1 cellular context compared by ENCODE assay signal in genomic region chr17:39687546-39688474, GRCh38.
TF ChIP-seq lines count a peak whose summit lies in the region.

Gene PGAP3, minus strand, starts transcription at chr17:39688057. Its CDS starts 43 bp downstream, at chr17:39688014.

TF ChIP-seq in K562, 482 proteins besides CTCF, POLR2A, EP300 and RAD21 (continued from another document and continues in another):
- TF ChIP-seq ZNF639 (CRISPR knock-in tag; conservative IDR thresholded peaks at IDR 0.05 in 1 of 2, IDR thresholded peaks at IDR 0.05 in 1 of 2) (peak in 1 of 2 experiments; percentile 98; a peak in 2 of 4 replicates), MNT (conservative IDR thresholded peaks at IDR 0.05) (peak; percentile 32 to 46; a peak in 2 of 4 replicates), PRPF4 (IDR thresholded peaks at IDR 0.05; ENCODE audit: insufficient read depth, low read depth, low read length, poor library complexity, severe bottlenecking) (no peak), CHD2 (IDR thresholded peaks at IDR 0.05; ENCODE audit: low read depth, low read length) (no peak), ZNF449 (CRISPR knock-in tag; IDR thresholded peaks at IDR 0.05) (no peak), ZBTB5 (IDR thresholded peaks at IDR 0.05) (no peak), SRSF1 (IDR thresholded peaks at IDR 0.05; ENCODE audit: low read depth, low read length) (no peak), THRAP3 (IDR thresholded peaks at IDR 0.05; ENCODE audit: borderline replicate concordance) (0 out of 2 replicates have a peak, but pooled peaks have one; percentile 20), ZNF830 (CRISPR knock-in tag; IDR thresholded peaks at IDR 0.05) (no peak), ZC3H8 (IDR thresholded peaks at IDR 0.05) (no peak), FOXJ3 (CRISPR knock-in tag; IDR thresholded peaks at IDR 0.05) (no peak), KAT7 (CRISPR knock-in tag; IDR thresholded peaks at IDR 0.05; ENCODE audit: borderline replicate concordance) (peak; percentile 38; the same call in 1 of the 2 replicates), ZZZ3 (IDR thresholded peaks at IDR 0.05) (no peak), ATF4 (CRISPR knock-in tag; IDR thresholded peaks at IDR 0.05) (no peak), CGGBP1 (CRISPR knock-in tag; IDR thresholded peaks at IDR 0.05) (no peak), NCOA4 (IDR thresholded peaks at IDR 0.05; ENCODE audit: partially characterized antibody) (no peak), ZNF318 (IDR thresholded peaks at IDR 0.05; ENCODE audit: borderline replicate concordance in 1 of 2, low read depth in 1 of 2) (no peak), HMGXB4 (CRISPR knock-in tag; IDR thresholded peaks at IDR 0.05) (no peak), DDX20 (tag; IDR thresholded peaks at IDR 0.05; ENCODE audit: low read depth) (no peak), RBM34 (IDR thresholded peaks at IDR 0.05; ENCODE audit: borderline replicate concordance, insufficient read depth, low read length) (no peak), TAL1 (IDR thresholded peaks at IDR 0.05) (no peak), ELF2 (CRISPR knock-in tag; IDR thresholded peaks at IDR 0.05) (peak; percentile 93), ZNF707 (CRISPR knock-in tag; conservative IDR thresholded peaks at IDR 0.05) (no peak), ATF1 (CRISPR knock-in tag; IDR thresholded peaks at IDR 0.05) (no peak), ATF1 (tag; IDR thresholded peaks at IDR 0.05) (peak; percentile 55), POLR2AphosphoS5 (IDR thresholded peaks at IDR 0.05; ENCODE audit: control insufficient read depth, insufficient read depth, low read depth, low read length) (peak; percentile 75), POU5F1 (IDR thresholded peaks at IDR 0.05; ENCODE audit: borderline replicate concordance, low read depth, low read length, partially characterized antibody) (no peak), ETS1 (conservative IDR thresholded peaks at IDR 0.05; ENCODE audit: control insufficient read depth, low read depth, low read length) (peak; percentile 35; the same call in 1 of the 2 replicates), PHF20 (IDR thresholded peaks at IDR 0.05; ENCODE audit: partially characterized antibody) (peak; percentile 93), HEY1 (CRISPR knock-in tag; IDR thresholded peaks at IDR 0.05; ENCODE audit: borderline replicate concordance) (no peak), TEAD1 (CRISPR knock-in tag; IDR thresholded peaks at IDR 0.05) (0 out of 4 replicates have a peak, but pooled peaks of 1 of the 2 experiments have one; percentile 36), ZNF696 (CRISPR knock-in tag; conservative IDR thresholded peaks at IDR 0.05) (no peak), ZSCAN29 (IDR thresholded peaks at IDR 0.05) (peak; percentile 85), ZNF224 (CRISPR knock-in tag; IDR thresholded peaks at IDR 0.05) (no peak), SREBF1 (IDR thresholded peaks at IDR 0.05; ENCODE audit: borderline replicate concordance, low read depth, low read length) (no peak), SP1 (CRISPR knock-in tag; IDR thresholded peaks at IDR 0.05) (peak; percentile 53; the same call in 1 of the 2 replicates), ELF1 (tag; IDR thresholded peaks at IDR 0.05) (peak; percentile 96), DPF2 (IDR thresholded peaks at IDR 0.05) (peak; percentile 43), RB1 (IDR thresholded peaks at IDR 0.05; ENCODE audit: low read depth) (0 out of 2 replicates have a peak, but pooled peaks have one; percentile 66), KLF1 (tag; IDR thresholded peaks at IDR 0.05) (no peak; the same call in 1 of the 2 replicates), NCOA2 (IDR thresholded peaks at IDR 0.05; ENCODE audit: partially characterized antibody in 2 of 2) (no peak), THRA (IDR thresholded peaks at IDR 0.05) (no peak), ZNF445 (CRISPR knock-in tag; IDR thresholded peaks at IDR 0.05; ENCODE audit: low read depth) (no peak), GABPB1 (CRISPR knock-in tag; IDR thresholded peaks at IDR 0.05) (peak; percentile 90)
